ENCODE assay signal across 9 cellular contexts in the genomic region with DNA sequence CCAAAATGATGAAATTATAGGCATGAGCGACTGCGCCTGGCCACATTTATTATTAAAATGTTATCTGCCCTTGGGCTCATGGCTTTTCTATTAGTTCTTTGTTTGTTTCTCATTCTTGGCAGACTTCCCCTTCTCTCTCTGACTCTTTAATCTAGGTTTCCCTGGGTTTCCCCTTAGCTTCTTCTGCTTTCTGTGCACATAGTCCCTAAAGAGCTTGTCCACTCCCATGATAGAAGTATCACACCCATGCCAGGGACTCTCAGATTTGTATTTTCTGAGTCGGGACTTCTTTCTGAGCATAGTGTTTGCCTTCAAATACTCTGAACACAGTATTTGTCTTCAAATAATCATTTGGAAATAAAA.
A peak's percentile ranks its signal among the peaks of the same experiment; 100 is the strongest.
DNase-seq lines count a peak whose midpoint lies in the region; ATAC-seq lines count a peak whose summit lies in the region.
"Had no signal": no experiment of that assay in that cellular context is flagged by ENCODE, and none has a peak within 500 bp of the region (broad histone marks: within the 10 kb centered on the region; RNA-seq: fewer than 3 reads in every experiment).

No MANE protein-coding gene starts in this region.

- H3K4me3 Mint-ChIP-seq in memory B cell, result peak overlapping the region; percentile 0

- peaks cover 15% of the 10 kb centered on the region for H3K4me1 Mint-ChIP-seq in memory B cell

- peak; percentile 40 for DNase-seq in NOMO-1 treated with dmso at 0.1 percent for 144 hours (lab: John Stamatoyannopoulos, UW; ENCODE audit: unreplicated experiment)
- DNase-seq in memory B cell (ENCODE audit: low spot score in 2 of 2), result peak in 1 of 2 donors; percentile 63
- DNase-seq in putamen (ENCODE audit: low spot score), result no peak
- DNase-seq in NK-92 (lab: John Stamatoyannopoulos, UW; ENCODE audit: unreplicated experiment), result no peak
- no peak for DNase-seq in D341Med (ENCODE audit: low spot score)
- DNase-seq: activated CD4-positive, alpha-beta T cell treated with anti-CD3 and anti-CD28 coated beads, Interleukin-2, amount 50 U/mL, for 4 hours had no signal

- H3K27me3 Mint-ChIP-seq in memory B cell, result no peaks in the 10 kb centered on the region

- H3K27ac Mint-ChIP-seq in memory B cell, result peak overlapping the region; percentile 33

- no peaks in the 10 kb centered on the region for H3K36me3 Mint-ChIP-seq in memory B cell

- ATAC-seq in GM18517 (IDR thresholded peaks at IDR 0.05; ENCODE audit: unreplicated experiment), result peak; percentile 77
- peak; percentile 90 for ATAC-seq in HG02588 (IDR thresholded peaks at IDR 0.05; ENCODE audit: unreplicated experiment)
- ATAC-seq in memory B cell (ENCODE audit: low read depth), result peak; percentile 100
- ATAC-seq in HG02840 (IDR thresholded peaks at IDR 0.05; ENCODE audit: low FRiP score, unreplicated experiment), result no peak

- H3K9me3 Mint-ChIP-seq in memory B cell, result no peaks in the 10 kb centered on the region
